ENCODE assay signal across 8 cellular contexts in genomic region chr3:121834734-121835709, GRCh38. TPM values are rescaled to one million over a fixed set of nuclear protein-coding genes. Genes with fewer than 3 reads are reported as not detected.
DNase-seq lines count a peak whose midpoint lies in the region; TF ChIP-seq lines count a peak whose summit lies in the region.

TSS of gene EAF2 (plus strand) at chr3:121835209. CDS start at chr3:121835286, 77 bp downstream.
TSS of gene IQCB1 (minus strand) at chr3:121835060. CDS start at chr3:121828960, 6,100 bp downstream.

- peaks cover 2 to 23% (median 12%) of the 10 kb centered on the region in 3 experiments; a peak in 6 of 7 replicates for H3K36me3 Mint-ChIP-seq in H9 (ENCODE audit: insufficient read depth in 1 of 3, low read depth in 3 of 3)

- TF ChIP-seq EP300 in neural cell (conservative IDR thresholded peaks at IDR 0.05; ENCODE audit: poor library complexity, severe bottlenecking) = peak; percentile 26
- TF ChIP-seq EP300 in stomach (IDR thresholded peaks at IDR 0.05) = no peak

- peaks cover 6% of the 10 kb centered on the region for H3K23me2 ChIP-seq in H9 (ENCODE audit: insufficient read length, low read depth, low read length, poor library complexity, severe bottlenecking)

- peak within 1 kb of the TSS; percentile 67; the same call in 1 of the 2 replicates for H3K14ac ChIP-seq in H9 (ENCODE audit: insufficient read depth, low read length)

- H3K18ac ChIP-seq in H9 (ENCODE audit: insufficient read length, low read depth, low read length) = peak within 1 kb of the TSS; percentile 32

- no peak within 1 kb of the TSS for H3T11ph ChIP-seq in H9 (ENCODE audit: low read length)

- H3K56ac ChIP-seq in H9 (ENCODE audit: insufficient read length, low read depth, low read length) = no peak within 1 kb of the TSS

- peaks cover 4% of the 10 kb centered on the region for H3F3A ChIP-seq in neural cell (ENCODE audit: insufficient read depth, low read length, poor library complexity, severe bottlenecking)

- H3K27me3 ChIP-seq in H9 (ENCODE audit: insufficient read depth, low read length) (no peaks in the 10 kb centered on the region), MG63 (peaks cover 38% of the 10 kb centered on the region), neural cell (ENCODE audit: insufficient read depth, low read depth, low read length) (peaks cover 7% of the 10 kb centered on the region), stomach (no peaks in the 10 kb centered on the region)

- no peak within 1 kb of the TSS for H3K23ac ChIP-seq in H9 (ENCODE audit: insufficient read length, low read depth, low read length)

- no peaks in the 10 kb centered on the region for H3K9me2 ChIP-seq in neural cell (ENCODE audit: insufficient read depth, low read length)

- no peak within 1 kb of the TSS for H2BK5ac ChIP-seq in H9 (ENCODE audit: insufficient read length, low read length)

- H3K27ac Mint-ChIP-seq in H9 = peak within 1 kb of the TSS; percentile 42 to 96 (median 68); a peak in 5 of 7 replicates

- H4K5ac ChIP-seq in H9 (ENCODE audit: insufficient read length, low read depth, low read length) = no peak within 1 kb of the TSS

- WGBS in H9 (ENCODE audit: extremely low coverage, insufficient read length, low lambda C conversion rate) = no CpG with 5 or more reads among the region's 61 CpGs
- 0 to 1% (median 0%) methylated on average over 31 to 61 of the region's 61 CpGs for WGBS in stomach, 5 donors

- no peaks in the 10 kb centered on the region for H3K9me3 Mint-ChIP-seq in H9

- H3K4me3 ChIP-seq in MG63 (peak within 1 kb of the TSS; percentile 90), fibroblast of villous mesenchyme (ENCODE audit: low read depth, low read length) (peak within 1 kb of the TSS; percentile 85), neural cell (ENCODE audit: low read length) (peak within 1 kb of the TSS; percentile 82), stomach (peak within 1 kb of the TSS; percentile 70 to 78 (median 76))

- no peaks in the 10 kb centered on the region for H3K9me3 ChIP-seq in ES-I3 (ENCODE audit: control insufficient read depth, insufficient read depth, low read length)
- no peaks in the 10 kb centered on the region for H3K9me3 ChIP-seq in H9 (ENCODE audit: control insufficient read depth, low read depth, low read length)
- H3K9me3 ChIP-seq in MG63 = no peaks in the 10 kb centered on the region
- H3K9me3 ChIP-seq in neural cell (ENCODE audit: low read length) = no peaks in the 10 kb centered on the region
- H3K9me3 ChIP-seq in stomach = no peaks in the 10 kb centered on the region

- H2AK5ac ChIP-seq in H9 (ENCODE audit: insufficient read length, low read length) = no peak within 1 kb of the TSS

- intact Hi-C loops in stomach (cut with DNase I; ENCODE audit: low total_unique reads) = no loop called here

- H3K9ac ChIP-seq in ES-I3 (ENCODE audit: low read depth, low read length) = peak within 1 kb of the TSS; percentile 83
- H3K9ac ChIP-seq in H9 (ENCODE audit: extremely low read depth, insufficient read length, low read length) = peak within 1 kb of the TSS; percentile 92
- peak within 1 kb of the TSS; percentile 68 for H3K9ac ChIP-seq in neural cell (ENCODE audit: low read length)

- H4K20me1 ChIP-seq in H9 (ENCODE audit: control insufficient read depth, insufficient read depth, insufficient read length) (no peaks in the 10 kb centered on the region), neural cell (ENCODE audit: insufficient read depth) (no peaks in the 10 kb centered on the region)

- H4K8ac ChIP-seq in H9 (replicated peaks; ENCODE audit: insufficient read length, low read depth, low read length) = no peak within 1 kb of the TSS

- DNase-seq in H9 (peak; percentile 95), MG63 (peak; percentile 92), SHP77 treated with DMSO at 0.1 percent for 48 hours (lab: John Stamatoyannopoulos, UW) (peak; percentile 77), fibroblast of villous mesenchyme (ENCODE audit: low read depth) (peak; percentile 96), stomach (peak; percentile 98)
- DNase-seq in activated effector memory CD4-positive, alpha-beta T cell treated with anti-CD3 and anti-CD28 coated beads, Interleukin-2, amount 50 U/mL, for 16 hours = peak; percentile 98

- no peak within 1 kb of the TSS for H2BK15ac ChIP-seq in H9 (ENCODE audit: low read depth, low read length)

- TF ChIP-seq POLR2A in stomach (IDR thresholded peaks at IDR 0.05) = peak in 2 of 4 donors; percentile 50 to 61

- no peak within 1 kb of the TSS for H2BK12ac ChIP-seq in H9 (ENCODE audit: insufficient read length, low read depth, low read length)

- no peak within 1 kb of the TSS for H4K91ac ChIP-seq in H9 (ENCODE audit: insufficient read length, low read depth, low read length)

- peak within 1 kb of the TSS; percentile 95 for H3K4me3 Mint-ChIP-seq in H9

- H3K36me3 ChIP-seq in ES-I3 (ENCODE audit: insufficient read depth, low read length) (no peaks in the 10 kb centered on the region), MG63 (peaks cover 34% of the 10 kb centered on the region), neural cell (ENCODE audit: insufficient read depth, low read length) (no peaks in the 10 kb centered on the region), stomach (peaks cover 0 to 17% (median 3%) of the 10 kb centered on the region in 4 donors)

- H3K4me2 ChIP-seq in H9 (ENCODE audit: insufficient read depth, insufficient read length, low read length) (peak within 1 kb of the TSS; percentile 91), neural cell (ENCODE audit: low read length) (peak within 1 kb of the TSS; percentile 89)

- H2BK120ac ChIP-seq in H9 (ENCODE audit: low read depth, low read length, poor library complexity, severe bottlenecking) = no peak within 1 kb of the TSS

- H3K27me3 Mint-ChIP-seq in H9 (ENCODE audit: low read depth) = peaks cover 14% of the 10 kb centered on the region

- H3K79me1 ChIP-seq in H9 (ENCODE audit: insufficient read depth, low read depth, low read length, poor library complexity, severe bottlenecking) = peaks cover 6% of the 10 kb centered on the region

- H3K4ac ChIP-seq in H9 (ENCODE audit: low read depth, low read length) = no peak within 1 kb of the TSS

- peak; percentile 53 for TF ChIP-seq RAD21 in neural cell (conservative IDR thresholded peaks at IDR 0.05)

- peak within 1 kb of the TSS; percentile 42 for H2AFZ ChIP-seq in H9 (ENCODE audit: low read length)
- peak within 1 kb of the TSS; percentile 72 for H2AFZ ChIP-seq in neural cell (ENCODE audit: low read depth, low read length)

- no peak within 1 kb of the TSS for H3K27ac ChIP-seq in H9 (ENCODE audit: insufficient read length, low read depth, low read length)
- peak within 1 kb of the TSS; percentile 32 for H3K27ac ChIP-seq in neural cell (ENCODE audit: low read length)
- H3K27ac ChIP-seq in stomach = peak within 1 kb of the TSS; percentile 82 to 87 (median 84)

- H3K79me2 ChIP-seq in H9 (ENCODE audit: insufficient read depth, low read length) (peaks cover 3% of the 10 kb centered on the region; the same call in 1 of the 2 replicates), neural cell (replicated peaks; ENCODE audit: insufficient read depth, low read length) (peaks cover 8% of the 10 kb centered on the region)

- TF ChIP-seq CTCF in H9 (conservative IDR thresholded peaks at IDR 0.05) (no peak), fibroblast of villous mesenchyme (IDR thresholded peaks at IDR 0.05; ENCODE audit: insufficient read depth, low read depth, low read length) (no peak), neural cell (IDR thresholded peaks at IDR 0.05; ENCODE audit: poor library complexity, severe bottlenecking) (peak; percentile 52), stomach (IDR thresholded peaks at IDR 0.05) (no peak)

- no peak within 1 kb of the TSS for H2BK20ac ChIP-seq in H9 (ENCODE audit: low read depth, low read length, poor library complexity, severe bottlenecking)

- peaks cover 5% of the 10 kb centered on the region; the same call in 1 of the 2 replicates for H3K4me1 ChIP-seq in ES-I3 (ENCODE audit: insufficient read depth, low read length)
- peaks cover 2% of the 10 kb centered on the region; the same call in 1 of the 2 replicates for H3K4me1 ChIP-seq in H9 (ENCODE audit: insufficient read depth, low read length)
- H3K4me1 ChIP-seq in stomach = peaks cover 0 to 42% (median 22%) of the 10 kb centered on the region in 4 donors

- peaks cover 22 to 23% of the 10 kb centered on the region in 2 experiments for H3K4me1 Mint-ChIP-seq in H9

TF ChIP-seq in neural cell, 6 proteins besides CTCF, POLR2A, EP300 and RAD21 (continues in another document):
- peak; percentile 52 for TF ChIP-seq TAF1 (IDR thresholded peaks at IDR 0.05; ENCODE audit: low read depth)

RNA-seq across cellular contexts. Expression of gene EAF2, which starts in this region (rescaled TPM):
- 4.3 and 4.4 TPM in 2 replicates for total RNA-seq in H9 (2021)
- 0.66 TPM in 1 of 2 replicates, not detected in the other for total RNA-seq in MG63 (2014; rRNA removed; shearing (Covaris generic); ENCODE audit: low replicate concordance)
- total RNA-seq in fibroblast of villous mesenchyme = 0.32 and 0.43 TPM in 2 replicates
- polyA plus RNA-seq in neural cell = 1.2 and 2.0 TPM in 2 replicates
- 5.4 and 6.0 TPM in 2 replicates for polyA minus RNA-seq in neural cell
- total RNA-seq in stomach = 10 to 100 TPM in 1 of 5 donors, 1 to 10 TPM in 2, not detected in 2; 1.2 to 10.5 (median 2.2) TPM
- polyA plus RNA-seq in stomach = 10 to 100 TPM in 1 of 3 donors, 1 to 10 TPM in 2; 5.3 to 11.9 (median 6.4) TPM

RNA-seq across cellular contexts. Expression of gene IQCB1, which starts in this region (rescaled TPM):
- total RNA-seq in H9 (2021) (34.6 and 35.8 TPM in 2 replicates), fibroblast of villous mesenchyme (17.7 and 18.1 TPM in 2 replicates), stomach (10 to 100 TPM in 2 of 5 donors, 1 to 10 TPM in 3; 1.8 to 40.6 (median 8.4) TPM)
- 6.1 and 17.9 TPM in 2 replicates for total RNA-seq in MG63 (2014; rRNA removed; shearing (Covaris generic); ENCODE audit: low replicate concordance)
- polyA plus RNA-seq in neural cell (50.2 and 51.8 TPM in 2 replicates), stomach (10 to 100 TPM in 1 of 3 donors, 1 to 10 TPM in 2; 6.2 to 12.2 (median 9.2) TPM)
- 41.6 and 57.0 TPM in 2 replicates for polyA minus RNA-seq in neural cell
